In the genomic region with DNA sequence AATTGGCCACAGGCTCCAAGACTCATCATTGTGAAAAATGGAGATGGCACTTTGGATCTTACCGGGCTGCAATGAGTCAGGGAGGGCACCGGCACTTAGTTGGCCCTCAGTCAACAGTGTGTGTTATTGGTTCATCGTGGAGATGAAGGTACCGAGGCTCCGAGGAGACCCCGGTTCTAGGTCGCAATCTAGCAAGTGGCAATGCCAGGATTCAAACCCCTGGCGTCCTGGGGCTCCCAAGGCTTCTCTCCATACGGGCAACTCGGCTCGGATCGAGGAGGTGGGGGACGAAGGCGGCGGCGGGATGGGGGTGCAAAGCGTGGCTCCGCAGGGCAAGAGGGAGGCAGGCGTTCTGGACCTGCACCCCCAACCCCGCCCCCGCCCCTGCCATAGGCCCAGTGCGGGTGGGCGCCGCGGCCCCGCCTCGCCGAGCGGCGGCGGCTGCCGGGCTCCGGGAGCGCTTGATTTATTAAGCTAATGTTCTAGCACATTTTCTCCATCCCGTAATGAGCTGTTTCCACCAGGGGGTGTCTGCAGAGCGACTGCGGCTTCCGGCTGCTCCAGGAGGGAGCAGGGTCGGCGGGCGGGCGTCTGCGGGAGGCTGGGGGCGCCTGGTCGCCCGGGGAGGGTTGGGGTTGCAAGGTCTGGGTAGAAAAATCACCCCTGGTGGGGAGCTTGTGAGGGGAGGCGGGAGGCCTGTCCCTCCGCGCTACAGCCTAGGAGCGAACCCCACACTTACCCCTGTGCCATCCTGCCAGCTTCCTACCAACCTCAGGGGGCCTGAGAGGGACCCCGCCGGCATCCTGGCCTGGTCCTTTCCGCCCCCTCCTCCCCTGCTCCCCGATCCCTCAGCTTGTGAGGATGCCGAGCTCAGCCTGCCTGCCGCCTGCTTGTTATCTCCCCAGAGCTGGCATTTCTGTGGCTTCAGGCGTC, we compare ENCODE assay signal across 8 cellular contexts. TPM values are rescaled to one million over a fixed set of nuclear protein-coding genes. Genes with fewer than 3 reads are reported as not detected.
DNase-seq lines count a peak whose midpoint lies in the region; ATAC-seq, FAIRE-seq and TF ChIP-seq lines count a peak whose summit lies in the region.

No MANE protein-coding gene starts in this region.

- FAIRE-seq in D721Med (lab: Jason Lieb, UNC), result no peak

- H3K9me3 Mint-ChIP-seq in activated CD4-positive, alpha-beta memory T cell treated with anti-CD3 and anti-CD28 coated beads, Interleukin-2, amount 10 ng/mL, durations not matched to agents 7 days and 5 days, result no peaks in the 10 kb centered on the region
- H3K9me3 Mint-ChIP-seq in nephron progenitor cell, result peaks cover 27% of the 10 kb centered on the region

- H3K4me3 Mint-ChIP-seq in activated CD4-positive, alpha-beta memory T cell treated with anti-CD3 and anti-CD28 coated beads, Interleukin-2, amount 10 ng/mL, durations not matched to agents 7 days and 5 days, result no peak overlapping the region
- H3K4me3 Mint-ChIP-seq in nephron progenitor cell, result peak overlapping the region; percentile 76

- no peaks in the 10 kb centered on the region for H3K36me3 Mint-ChIP-seq in activated CD4-positive, alpha-beta memory T cell treated with anti-CD3 and anti-CD28 coated beads, Interleukin-2, amount 10 ng/mL, durations not matched to agents 7 days and 5 days (ENCODE audit: low read depth)
- H3K36me3 Mint-ChIP-seq in nephron progenitor cell (ENCODE audit: low read depth), result peaks cover 14% of the 10 kb centered on the region

- TF ChIP-seq CTCF in D721Med (IDR thresholded peaks at IDR 0.05; ENCODE audit: insufficient read depth, missing control alignments) (peak; percentile 39), fibroblast of mammary gland (conservative IDR thresholded peaks at IDR 0.05; ENCODE audit: control insufficient read depth, insufficient read depth, low read depth, low read length) (peak; percentile 20), nephron progenitor cell (IDR thresholded peaks at IDR 0.05) (peak; percentile 44)

- DNase-seq in D721Med (ENCODE audit: insufficient read length, low spot score) (no peak), KG1 (lab: John Stamatoyannopoulos, UW) (peak; percentile 37), fibroblast of mammary gland (ENCODE audit: low read depth) (peak; percentile 19), nephron progenitor cell (peak; percentile 74), SHP77 treated with DMSO at 0.1 percent for 48 hours (lab: John Stamatoyannopoulos, UW) (no peak), T1000 (lab: John Stamatoyannopoulos, UW) (no peak)
- peak; percentile 39 for DNase-seq in activated CD4-positive, alpha-beta memory T cell treated with anti-CD3 and anti-CD28 coated beads, Interleukin-2, amount 10 ng/mL, durations not matched to agents 7 days and 5 days

- H3K27ac Mint-ChIP-seq in activated CD4-positive, alpha-beta memory T cell treated with anti-CD3 and anti-CD28 coated beads, Interleukin-2, amount 10 ng/mL, durations not matched to agents 7 days and 5 days, result no peak overlapping the region
- H3K27ac Mint-ChIP-seq in nephron progenitor cell, result no peak overlapping the region

- ATAC-seq in HG02840 (IDR thresholded peaks at IDR 0.05; ENCODE audit: low FRiP score, unreplicated experiment), result no peak

- peaks cover 53% of the 10 kb centered on the region for H3K27me3 Mint-ChIP-seq in activated CD4-positive, alpha-beta memory T cell treated with anti-CD3 and anti-CD28 coated beads, Interleukin-2, amount 10 ng/mL, durations not matched to agents 7 days and 5 days
- peaks cover 25% of the 10 kb centered on the region for H3K27me3 Mint-ChIP-seq in nephron progenitor cell (ENCODE audit: low read depth, poor library complexity)

- CTCF ChIA-PET in activated CD4-positive, alpha-beta memory T cell treated with anti-CD3 and anti-CD28 coated beads, Interleukin-2, amount 10 ng/mL, durations not matched to agents 7 days and 5 days (lab: Charles Lee), result interaction anchor here (0.6 to 1.9 kb wide), 16 partner anchors 10 to 626 kb away, joined by 3 to 20 read pairs (median 3); partner anchors contain the start of genes CYB5RL and MRPL37

- POLR2A ChIA-PET in activated CD4-positive, alpha-beta memory T cell treated with anti-CD3 and anti-CD28 coated beads, Interleukin-2, amount 10 ng/mL, durations not matched to agents 7 days and 5 days (lab: Charles Lee), result interaction anchor here (1.0 kb wide), 1 partner anchor 422 kb away, joined by 3 read pairs; no protein-coding TSS in a partner anchor

- peaks cover 9% of the 10 kb centered on the region for H3K4me1 Mint-ChIP-seq in activated CD4-positive, alpha-beta memory T cell treated with anti-CD3 and anti-CD28 coated beads, Interleukin-2, amount 10 ng/mL, durations not matched to agents 7 days and 5 days
- H3K4me1 Mint-ChIP-seq in nephron progenitor cell, result peaks cover 22% of the 10 kb centered on the region

- peak overlapping the region; percentile 20 for H3K4me3 ChIP-seq in fibroblast of mammary gland (ENCODE audit: control insufficient read depth, low read depth, low read length)

RNA-seq across cellular contexts. Expression of gene ACOT11, which starts 48.7 kb away (rescaled TPM):
- total RNA-seq in activated CD4-positive, alpha-beta memory T cell treated with anti-CD3 and anti-CD28 coated beads, Interleukin-2, amount 10 ng/mL, durations not matched to agents 7 days and 5 days, result under 1 TPM; 0.53 to 0.55 TPM

Comparison
In these comparisons a context has a peak if more than half of its experiments do, and no peak if none do; other contexts are left out.
1. DNase-seq: peak in KG1 (single experiment), activated CD4-positive, alpha-beta memory T cell treated with anti-CD3 and anti-CD28 coated beads, Interleukin-2, amount 10 ng/mL, durations not matched to agents 7 days and 5 days (single experiment), fibroblast of mammary gland (single experiment) and nephron progenitor cell (single experiment); none in D721Med (single experiment), SHP77 treated with DMSO at 0.1 percent for 48 hours (single experiment) and T1000 (single experiment).
2. Peak in every context shown above with its lines, with median percentiles within 50 percentile points of each other: CTCF ChIP-seq.